Comparison of ENCODE assay signal across 11 cellular contexts in the genomic region with DNA sequence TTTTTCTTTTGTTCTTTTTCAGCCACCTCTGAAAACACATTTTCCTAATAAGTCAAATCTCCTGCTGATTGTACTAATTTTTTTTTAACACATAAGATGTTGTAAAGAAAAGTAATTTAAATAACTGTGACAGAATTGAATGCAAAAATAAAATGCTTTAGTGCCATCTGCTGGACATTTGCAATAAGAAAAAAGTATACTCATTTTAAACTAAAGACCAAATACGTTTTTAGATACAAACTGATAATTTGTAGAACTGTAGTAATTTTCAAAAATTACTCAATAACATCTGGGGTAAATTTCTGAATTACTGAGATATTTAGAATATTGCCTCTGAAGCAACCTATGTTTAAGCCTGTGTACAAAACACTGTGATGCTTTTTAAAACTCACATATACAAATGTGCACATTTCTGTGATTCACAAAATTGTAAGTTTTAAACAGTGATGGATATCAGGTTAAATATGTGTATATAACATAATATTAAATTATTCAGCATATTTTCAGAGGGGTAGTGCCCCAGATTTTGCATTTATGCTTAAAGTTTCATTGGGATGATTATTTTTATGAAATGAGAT.
DNase-seq lines count a peak whose midpoint lies in the region; ATAC-seq, FAIRE-seq and TF ChIP-seq lines count a peak whose summit lies in the region.
"Had no signal": no experiment of that assay in that cellular context is flagged by ENCODE, and none has a peak within 500 bp of the region (broad histone marks: within the 10 kb centered on the region; RNA-seq: fewer than 3 reads in every experiment).

No MANE protein-coding gene starts in this region.

- no peak overlapping the region for H3K27ac Mint-ChIP-seq in activated naive CD8-positive, alpha-beta T cell treated with anti-CD3 and anti-CD28 coated beads for 36 hours
- no peak overlapping the region for H3K27ac Mint-ChIP-seq in CD4-positive, alpha-beta memory T cell
- H3K27ac Mint-ChIP-seq: CD4-positive, CD25-positive, alpha-beta regulatory T cell; stimulated activated memory B cell treated with anti-CD40 and anti-IgM and Interleukin-4, amounts not matched to agents 10 μg/mL and 1 μg/mL and 100 μg/mL, for 72 hours had no signal

- no peak overlapping the region for H3K27ac ChIP-seq in CD4-positive, alpha-beta memory T cell (ENCODE audit: low read depth, low read length)
- H3K27ac ChIP-seq: SJCRH30 had no signal

- no peaks in the 10 kb centered on the region for H3K9me3 Mint-ChIP-seq in activated naive CD8-positive, alpha-beta T cell treated with anti-CD3 and anti-CD28 coated beads for 36 hours
- peaks cover 0 to 3% (median 0%) of the 10 kb centered on the region in 8 donors for H3K9me3 Mint-ChIP-seq in CD4-positive, alpha-beta memory T cell
- H3K9me3 Mint-ChIP-seq: stimulated activated memory B cell treated with anti-CD40 and anti-IgM and Interleukin-4, amounts not matched to agents 10 μg/mL and 1 μg/mL and 100 μg/mL, for 72 hours had no signal

- no peak overlapping the region for H3K4me3 ChIP-seq in retinal pigment epithelial cell (ENCODE audit: low read length)
- H3K4me3 ChIP-seq in CD4-positive, alpha-beta memory T cell (ENCODE audit: low read length in 2 of 2) = no peak overlapping the region
- H3K4me3 ChIP-seq: SJCRH30 had no signal

- CTCF ChIA-PET in CD4-positive, alpha-beta memory T cell (lab: Charles Lee; ENCODE audit: partially characterized antibody) = no interaction called here

- POLR2A ChIA-PET in CD4-positive, alpha-beta memory T cell (lab: Charles Lee; ENCODE audit: partially characterized antibody) = no interaction called here

- H3K4me1 Mint-ChIP-seq in activated naive CD8-positive, alpha-beta T cell treated with anti-CD3 and anti-CD28 coated beads for 36 hours = no peaks in the 10 kb centered on the region
- no peaks in the 10 kb centered on the region for H3K4me1 Mint-ChIP-seq in CD4-positive, alpha-beta memory T cell
- H3K4me1 Mint-ChIP-seq: CD4-positive, CD25-positive, alpha-beta regulatory T cell; stimulated activated memory B cell treated with anti-CD40 and anti-IgM and Interleukin-4, amounts not matched to agents 10 μg/mL and 1 μg/mL and 100 μg/mL, for 72 hours had no signal

- no peaks in the 10 kb centered on the region for H3K27me3 Mint-ChIP-seq in activated naive CD8-positive, alpha-beta T cell treated with anti-CD3 and anti-CD28 coated beads for 36 hours
- H3K27me3 Mint-ChIP-seq in CD4-positive, alpha-beta memory T cell = peaks cover 0 to 4% of the 10 kb centered on the region in 2 donors
- H3K27me3 Mint-ChIP-seq: CD4-positive, CD25-positive, alpha-beta regulatory T cell had no signal

- no peaks in the 10 kb centered on the region for H3K27me3 ChIP-seq in CD4-positive, alpha-beta memory T cell (ENCODE audit: insufficient read depth, low read length)
- H3K27me3 ChIP-seq: SJCRH30 had no signal

- H3K36me3 Mint-ChIP-seq in activated naive CD8-positive, alpha-beta T cell treated with anti-CD3 and anti-CD28 coated beads for 36 hours = no peaks in the 10 kb centered on the region
- H3K36me3 Mint-ChIP-seq in CD4-positive, alpha-beta memory T cell = no peaks in the 10 kb centered on the region
- H3K36me3 Mint-ChIP-seq: CD4-positive, CD25-positive, alpha-beta regulatory T cell; stimulated activated memory B cell treated with anti-CD40 and anti-IgM and Interleukin-4, amounts not matched to agents 10 μg/mL and 1 μg/mL and 100 μg/mL, for 72 hours had no signal

- ATAC-seq in HG03520 (IDR thresholded peaks at IDR 0.05; ENCODE audit: unreplicated experiment) = no peak
- ATAC-seq: stimulated activated memory B cell treated with anti-CD40 and anti-IgM and Interleukin-4, amounts not matched to agents 10 μg/mL and 1 μg/mL and 100 μg/mL, for 72 hours had no signal

- H3K9me3 ChIP-seq in CD4-positive, alpha-beta memory T cell (ENCODE audit: control insufficient read depth in 1 of 2, low read length in 2 of 2) = no peaks in the 10 kb centered on the region
- H3K9me3 ChIP-seq: SJCRH30 had no signal

- DNase-seq in NCI-H1694 (lab: John Stamatoyannopoulos, UW) = peak; percentile 12
- DNase-seq in NCI-H1694 treated with DMSO at 0.1 percent for 48 hours (lab: John Stamatoyannopoulos, UW) = no peak
- DNase-seq in NCI-H748 treated with DMSO at 0.1 percent for 48 hours (lab: John Stamatoyannopoulos, UW) = peak; percentile 42
- peak; percentile 0 for DNase-seq in retinal pigment epithelial cell (ENCODE audit: low read depth)
- no peak for DNase-seq in activated naive CD8-positive, alpha-beta T cell treated with anti-CD3 and anti-CD28 coated beads for 36 hours
- no peak for DNase-seq in CD4-positive, alpha-beta memory T cell

- H3K4me3 Mint-ChIP-seq in activated naive CD8-positive, alpha-beta T cell treated with anti-CD3 and anti-CD28 coated beads for 36 hours = no peak overlapping the region
- no peak overlapping the region for H3K4me3 Mint-ChIP-seq in CD4-positive, alpha-beta memory T cell
- H3K4me3 Mint-ChIP-seq: CD4-positive, CD25-positive, alpha-beta regulatory T cell; stimulated activated memory B cell treated with anti-CD40 and anti-IgM and Interleukin-4, amounts not matched to agents 10 μg/mL and 1 μg/mL and 100 μg/mL, for 72 hours had no signal

- H3K4me1 ChIP-seq in CD4-positive, alpha-beta memory T cell (ENCODE audit: insufficient read depth, low read length) = no peaks in the 10 kb centered on the region
- H3K4me1 ChIP-seq: SJCRH30 had no signal

- H3K36me3 ChIP-seq in CD4-positive, alpha-beta memory T cell (ENCODE audit: insufficient read depth, low read length) = no peaks in the 10 kb centered on the region
- H3K36me3 ChIP-seq: SJCRH30 had no signal

- intact Hi-C loops in CD4-positive, alpha-beta memory T cell (cut with micrococcal nuclease) = no loop called here

- peak; percentile 98 for FAIRE-seq in endometrium (lab: Jason Lieb, UNC)

- TF ChIP-seq CTCF in retinal pigment epithelial cell (conservative IDR thresholded peaks at IDR 0.05; ENCODE audit: low read depth, low read length) = peak; percentile 29

Comparison
In these comparisons a context has a peak if more than half of its experiments do, and no peak if none do; other contexts are left out.
1. DNase-seq: peak in NCI-H1694 (single experiment), NCI-H748 treated with DMSO at 0.1 percent for 48 hours (single experiment) and retinal pigment epithelial cell (single experiment); none in NCI-H1694 treated with DMSO at 0.1 percent for 48 hours (single experiment), activated naive CD8-positive, alpha-beta T cell treated with anti-CD3 and anti-CD28 coated beads for 36 hours (single experiment) and CD4-positive, alpha-beta memory T cell (0 of 5).